ENCODE assay signal across 1 cellular context in the genomic region with DNA sequence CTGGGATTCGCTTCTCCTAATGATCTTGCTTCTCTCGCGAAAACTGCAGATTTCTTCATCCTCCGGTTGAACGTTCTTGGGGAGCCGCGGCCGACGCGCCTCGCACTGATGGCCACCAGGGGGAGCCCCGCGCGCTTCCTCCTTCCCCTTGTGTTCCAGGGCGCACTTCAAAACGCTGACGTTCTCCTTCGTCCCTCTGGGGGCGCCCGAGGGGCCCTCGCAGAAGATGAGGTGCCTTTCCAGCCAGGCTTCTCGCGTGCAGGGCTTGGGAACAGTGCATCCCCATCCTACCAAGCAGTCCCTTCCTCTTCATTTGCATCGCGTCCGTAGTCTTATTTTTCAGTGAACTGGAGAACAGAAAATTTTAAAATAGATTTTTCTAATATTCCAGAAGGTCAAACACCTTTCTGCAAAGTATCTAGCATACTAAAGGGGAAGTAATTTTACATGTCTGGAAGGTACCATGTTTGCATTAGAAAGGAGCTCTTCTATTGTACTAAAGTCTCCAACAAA.
A peak's percentile ranks its signal among the peaks of the same experiment; 100 is the strongest.
TF ChIP-seq lines count a peak whose summit lies in the region.

No MANE protein-coding gene starts in this region.

TF ChIP-seq in GM12878, 131 proteins besides CTCF, POLR2A, EP300 and RAD21:
- TF ChIP-seq HDGF (IDR thresholded peaks at IDR 0.05) (no peak), TARDBP (IDR thresholded peaks at IDR 0.05; ENCODE audit: borderline replicate concordance) (0 out of 2 replicates have a peak, but pooled peaks have one; percentile 34), CUX1 (IDR thresholded peaks at IDR 0.05; ENCODE audit: insufficient replicate concordance, low read depth, low read length) (no peak), SPI1 (IDR thresholded peaks at IDR 0.05; ENCODE audit: borderline replicate concordance, insufficient read depth, low read depth, low read length) (peak; percentile 53; the same call in 1 of the 2 replicates), SMARCA5 (IDR thresholded peaks at IDR 0.05) (peak; percentile 89), STAT1 (conservative IDR thresholded peaks at IDR 0.05) (0 out of 2 replicates have a peak, but pooled peaks have one; percentile 26), BHLHE40 (IDR thresholded peaks at IDR 0.05; ENCODE audit: borderline replicate concordance in 1 of 2, low read depth in 2 of 2, low read length in 1 of 2) (peak; percentile 45 to 50; a peak in 3 of 4 replicates), KDM1A (IDR thresholded peaks at IDR 0.05; ENCODE audit: borderline replicate concordance) (no peak), IKZF1 (conservative IDR thresholded peaks at IDR 0.05) (peak; percentile 45), YY1 (IDR thresholded peaks at IDR 0.05; ENCODE audit: low read depth, low read length) (peak; percentile 74), CREM (IDR thresholded peaks at IDR 0.05; ENCODE audit: low read depth) (peak; percentile 89), RB1 (IDR thresholded peaks at IDR 0.05; ENCODE audit: borderline replicate concordance) (peak; percentile 34; the same call in 1 of the 2 replicates), RELA (IDR thresholded peaks at IDR 0.05; ENCODE audit: borderline replicate concordance, partially characterized antibody) (peak; percentile 65), SRF (IDR thresholded peaks at IDR 0.05; ENCODE audit: low read depth in 2 of 2, low read length in 2 of 2) (0 out of 4 replicates have a peak, but pooled peaks of 1 of the 2 experiments have one; percentile 10), POU2F2 (IDR thresholded peaks at IDR 0.05; ENCODE audit: borderline replicate concordance, low read depth, low read length) (0 out of 3 replicates have a peak, but pooled peaks have one; percentile 29), SMC3 (IDR thresholded peaks at IDR 0.05; ENCODE audit: borderline replicate concordance, low read length) (peak; percentile 98), USF1 (IDR thresholded peaks at IDR 0.05; ENCODE audit: borderline replicate concordance, extremely low read length, insufficient read depth, low read depth, low read length) (no peak), FOXM1 (IDR thresholded peaks at IDR 0.05; ENCODE audit: low read depth, low read length) (peak; percentile 24; the same call in 1 of the 2 replicates), LARP7 (IDR thresholded peaks at IDR 0.05) (peak; percentile 68), ATF3 (IDR thresholded peaks at IDR 0.05; ENCODE audit: borderline replicate concordance, extremely low read depth, low read depth, low read length) (0 out of 2 replicates have a peak, but pooled peaks have one; percentile 22), CREB1 (IDR thresholded peaks at IDR 0.05; ENCODE audit: low read depth) (peak; percentile 78), IKZF2 (IDR thresholded peaks at IDR 0.05) (peak in 1 of 2 experiments; percentile 27; a peak in 1 of 4 replicates)
- TF ChIP-seq, protein P1, sequence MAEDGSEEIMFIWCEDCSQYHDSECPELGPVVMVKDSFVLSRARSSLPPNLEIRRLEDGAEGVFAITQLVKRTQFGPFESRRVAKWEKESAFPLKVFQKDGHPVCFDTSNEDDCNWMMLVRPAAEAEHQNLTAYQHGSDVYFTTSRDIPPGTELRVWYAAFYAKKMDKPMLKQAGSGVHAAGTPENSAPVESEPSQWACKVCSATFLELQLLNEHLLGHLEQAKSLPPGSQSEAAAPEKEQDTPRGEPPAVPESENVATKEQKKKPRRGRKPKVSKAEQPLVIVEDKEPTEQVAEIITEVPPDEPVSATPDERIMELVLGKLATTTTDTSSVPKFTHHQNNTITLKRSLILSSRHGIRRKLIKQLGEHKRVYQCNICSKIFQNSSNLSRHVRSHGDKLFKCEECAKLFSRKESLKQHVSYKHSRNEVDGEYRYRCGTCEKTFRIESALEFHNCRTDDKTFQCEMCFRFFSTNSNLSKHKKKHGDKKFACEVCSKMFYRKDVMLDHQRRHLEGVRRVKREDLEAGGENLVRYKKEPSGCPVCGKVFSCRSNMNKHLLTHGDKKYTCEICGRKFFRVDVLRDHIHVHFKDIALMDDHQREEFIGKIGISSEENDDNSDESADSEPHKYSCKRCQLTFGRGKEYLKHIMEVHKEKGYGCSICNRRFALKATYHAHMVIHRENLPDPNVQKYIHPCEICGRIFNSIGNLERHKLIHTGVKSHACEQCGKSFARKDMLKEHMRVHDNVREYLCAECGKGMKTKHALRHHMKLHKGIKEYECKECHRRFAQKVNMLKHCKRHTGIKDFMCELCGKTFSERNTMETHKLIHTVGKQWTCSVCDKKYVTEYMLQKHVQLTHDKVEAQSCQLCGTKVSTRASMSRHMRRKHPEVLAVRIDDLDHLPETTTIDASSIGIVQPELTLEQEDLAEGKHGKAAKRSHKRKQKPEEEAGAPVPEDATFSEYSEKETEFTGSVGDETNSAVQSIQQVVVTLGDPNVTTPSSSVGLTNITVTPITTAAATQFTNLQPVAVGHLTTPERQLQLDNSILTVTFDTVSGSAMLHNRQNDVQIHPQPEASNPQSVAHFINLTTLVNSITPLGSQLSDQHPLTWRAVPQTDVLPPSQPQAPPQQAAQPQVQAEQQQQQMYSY (CRISPR knock-in tag; IDR thresholded peaks at IDR 0.05) = no peak
